ENCODE assay signal across 13 cellular contexts in the genomic region with DNA sequence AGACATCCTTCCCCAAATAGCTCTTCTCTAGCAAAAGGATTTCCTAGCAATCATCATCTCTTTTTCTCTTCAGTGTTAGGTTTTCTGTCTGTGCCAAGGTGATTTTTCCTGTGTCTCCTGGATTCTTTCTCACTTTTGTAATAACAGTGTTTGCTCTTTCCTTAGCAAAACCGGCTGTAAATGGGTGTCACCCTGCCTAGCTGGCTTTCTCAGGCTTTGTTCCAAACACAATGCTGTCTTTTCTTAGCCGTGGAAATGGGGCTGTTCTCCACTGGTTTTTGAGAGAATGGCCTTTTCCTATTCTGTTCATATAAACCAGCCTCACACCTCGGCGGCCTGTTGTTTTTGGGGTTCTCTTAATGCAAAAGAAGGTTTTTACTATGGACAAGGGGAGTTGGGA. TPM values are rescaled to one million over a fixed set of nuclear protein-coding genes. Genes with fewer than 3 reads are reported as not detected.
DNase-seq lines count a peak whose midpoint lies in the region; ATAC-seq and TF ChIP-seq lines count a peak whose summit lies in the region.
"Had no signal": no experiment of that assay in that cellular context is flagged by ENCODE, and none has a peak within 500 bp of the region (broad histone marks: within the 10 kb centered on the region; RNA-seq: fewer than 3 reads in every experiment).

No MANE protein-coding gene starts in this region.

- H3K27ac Mint-ChIP-seq in Caco-2 (ENCODE audit: unreplicated experiment) = peak overlapping the region; percentile 88

- CTCF ChIA-PET in Caco-2 (lab: Charles Lee) = interaction anchor here (0.5 to 1.6 kb wide), 2 partner anchors 39 to 111 kb away, joined by 3 to 4 read pairs; no protein-coding TSS in a partner anchor

- H3K27me3 Mint-ChIP-seq in Caco-2 (ENCODE audit: insufficient read depth, unreplicated experiment) = no peaks in the 10 kb centered on the region

- WGBS in body of pancreas, 2 donors = 22 to 27% methylated on average over 4 of the region's 4 CpGs
- 41 to 56% (median 48%) methylated on average over 4 of the region's 4 CpGs for WGBS in heart left ventricle, 4 donors

- ATAC-seq in body of pancreas (peak; percentile 18), lower lobe of right lung (no peak), GM19324 (IDR thresholded peaks at IDR 0.05; ENCODE audit: low FRiP score, unreplicated experiment) (no peak), heart left ventricle (no peak), HG03159 (IDR thresholded peaks at IDR 0.05; ENCODE audit: unreplicated experiment) (no peak)

- H3K4me3 Mint-ChIP-seq in Caco-2 (ENCODE audit: unreplicated experiment) = peak overlapping the region; percentile 38

- DNase-seq in Caco-2 = no peak
- DNase-seq in body of pancreas = no peak
- no peak for DNase-seq in lower lobe of right lung
- DNase-seq in heart left ventricle = no peak
- no peak for DNase-seq in anterior cingulate cortex (lab: John Stamatoyannopoulos, UW)
- DNase-seq: activated CD4-positive, alpha-beta T cell treated with anti-CD3 and anti-CD28 coated beads, Interleukin-2, amount 50 U/mL, for 48 hours; activated gamma-delta T cell treated with Interleukin-2 at 50 U/mL for 16 hours; erythroblast; T-helper 9 cell had no signal

- H3K9me3 Mint-ChIP-seq in Caco-2 (ENCODE audit: unreplicated experiment) = no peaks in the 10 kb centered on the region

- no TSS peak for BruUV-seq in Caco-2 (replicated peaks; lab: Mats Ljungman, UMichigan)

- POLR2A ChIA-PET in Caco-2 (lab: Charles Lee) = no interaction called here

- TF ChIP-seq CTCF in Caco-2 (IDR thresholded peaks at IDR 0.05; ENCODE audit: insufficient read depth in 1 of 2, low read depth in 1 of 2, low read length in 1 of 2, severe bottlenecking in 1 of 2, unreplicated experiment in 1 of 2) = no peak
- no peak for TF ChIP-seq CTCF in body of pancreas (IDR thresholded peaks at IDR 0.05)
- no peak for TF ChIP-seq CTCF in lower lobe of right lung (IDR thresholded peaks at IDR 0.05)
- no peak for TF ChIP-seq CTCF in heart left ventricle (IDR thresholded peaks at IDR 0.05)

- no peaks in the 10 kb centered on the region for H3K27me3 ChIP-seq in Caco-2 (replicated peaks; ENCODE audit: control insufficient read depth, insufficient read depth, low read length)
- no peaks in the 10 kb centered on the region for H3K27me3 ChIP-seq in body of pancreas
- H3K27me3 ChIP-seq in lower lobe of right lung (ENCODE audit: low read depth) = no peaks in the 10 kb centered on the region
- H3K27me3 ChIP-seq in rectal smooth muscle tissue (ENCODE audit: control insufficient read depth, insufficient read depth, low read length) = no peaks in the 10 kb centered on the region
- H3K27me3 ChIP-seq in heart left ventricle = no peaks in the 10 kb centered on the region
- H3K27me3 ChIP-seq: MG63 had no signal

- H3K36me3 Mint-ChIP-seq in Caco-2 (ENCODE audit: insufficient read depth, unreplicated experiment) = peaks cover 99% of the 10 kb centered on the region

- H3K36me3 ChIP-seq in Caco-2 (ENCODE audit: control insufficient read depth, insufficient read depth, low read length) (no peaks in the 10 kb centered on the region; the same call in 1 of the 2 replicates), body of pancreas (replicated peaks in 1 of 2; ENCODE audit: insufficient read depth in 1 of 2, low read depth in 2 of 2) (no peaks in the 10 kb centered on the region), lower lobe of right lung (peaks cover 65% of the 10 kb centered on the region), rectal smooth muscle tissue (ENCODE audit: control insufficient read depth, insufficient read depth, low read length) (peaks cover 3% of the 10 kb centered on the region), heart left ventricle (peaks cover 0 to 39% (median 12%) of the 10 kb centered on the region in 9 donors)

- H3K27ac ChIP-seq in body of pancreas = peak overlapping the region; percentile 83 to 93 (median 88)
- peak overlapping the region; percentile 24 for H3K27ac ChIP-seq in lower lobe of right lung
- H3K27ac ChIP-seq in rectal smooth muscle tissue (ENCODE audit: low read depth, low read length) = peak overlapping the region; percentile 33
- H3K27ac ChIP-seq in heart left ventricle = peak overlapping the region in 6 of 12 donors; percentile 6 to 35 (median 29)

- no peak for TF ChIP-seq POLR2A in body of pancreas (IDR thresholded peaks at IDR 0.05)
- TF ChIP-seq POLR2A in heart left ventricle (IDR thresholded peaks at IDR 0.05) = no peak

- H3K9me3 ChIP-seq in Caco-2 (no peaks in the 10 kb centered on the region), body of pancreas (no peaks in the 10 kb centered on the region), lower lobe of right lung (no peaks in the 10 kb centered on the region), heart left ventricle (no peaks in the 10 kb centered on the region)
- H3K9me3 ChIP-seq: MG63 had no signal

- intact Hi-C loops in Caco-2 (cut with micrococcal nuclease; ENCODE audit: unreplicated experiment) = no loop called here
- intact Hi-C loops in body of pancreas (cut with DNase I) = no loop called here
- intact Hi-C loops in lower lobe of right lung (cut with DNase I) = no loop called here
- intact Hi-C loops in heart left ventricle (cut with DNase I) = loop anchor here in 2 of 10 donors (2.0 to 5.0 kb wide), 2 partner anchors 21 to 47 kb away; a partner anchor contains a TSS

- no peak overlapping the region for H3K9ac ChIP-seq in rectal smooth muscle tissue (ENCODE audit: low read length)

- H3K4me3 ChIP-seq in Caco-2 (ENCODE audit: low read depth, low read length) (no peak overlapping the region), body of pancreas (no peak overlapping the region), lower lobe of right lung (no peak overlapping the region), rectal smooth muscle tissue (ENCODE audit: low read length) (no peak overlapping the region), heart left ventricle (no peak overlapping the region)
- H3K4me3 ChIP-seq: MG63 had no signal

- H3K4me1 ChIP-seq in Caco-2 = peaks cover 63% of the 10 kb centered on the region
- H3K4me1 ChIP-seq in body of pancreas = peaks cover 83% of the 10 kb centered on the region
- peaks cover 73% of the 10 kb centered on the region for H3K4me1 ChIP-seq in lower lobe of right lung
- peaks cover 42% of the 10 kb centered on the region for H3K4me1 ChIP-seq in rectal smooth muscle tissue (ENCODE audit: control insufficient read depth, insufficient read depth, low read length)
- peaks cover 0 to 74% (median 60%) of the 10 kb centered on the region in 12 donors for H3K4me1 ChIP-seq in heart left ventricle

- peaks cover 60% of the 10 kb centered on the region for H3K4me1 Mint-ChIP-seq in Caco-2 (ENCODE audit: low read depth, unreplicated experiment)

RNA-seq across cellular contexts. Expression of a gene that starts 21.9 kb away (rescaled TPM):
- 95.7 TPM in 2 replicates for total RNA-seq in Caco-2 (2022)
- 10 to 100 TPM; 16.8 to 17.9 TPM for total RNA-seq in body of pancreas
- 59.2 TPM for total RNA-seq in lower lobe of right lung
- 10 to 100 TPM; 12.2 to 72.6 (median 28.1) TPM for total RNA-seq in heart left ventricle
- 10 to 100 TPM; 14.9 to 46.0 TPM for polyA plus RNA-seq in heart left ventricle
